8 cellular contexts compared by ENCODE assay signal in genomic region chr9:470795-471194, GRCh38. TPM values are rescaled to one million over a fixed set of nuclear protein-coding genes. Genes with fewer than 3 reads are reported as not detected.
DNase-seq lines count a peak whose midpoint lies in the region; ATAC-seq, FAIRE-seq and TF ChIP-seq lines count a peak whose summit lies in the region.

No MANE protein-coding gene starts in this region.

- H3K79me1 ChIP-seq in mesenchymal stem cell (replicated peaks; ENCODE audit: low read length, poor library complexity, severe bottlenecking): no peaks in the 10 kb centered on the region

- H2AFZ ChIP-seq in GM12878 (ENCODE audit: control insufficient read depth, low read depth, low read length): peak overlapping the region; percentile 99
- no peak overlapping the region for H2AFZ ChIP-seq in mesenchymal stem cell (ENCODE audit: low read depth, low read length)

- TF ChIP-seq RAD21 in GM12878 (IDR thresholded peaks at IDR 0.05; ENCODE audit: insufficient read depth, low read depth, low read length): no peak

- ATAC-seq in heart left ventricle (no peak), Right ventricle myocardium inferior (no peak), GM12878 (no peak)

- POLR2A ChIA-PET in GM12878 (lab: Charles Lee): interaction anchor here (1.4 to 1.9 kb wide), 2 partner anchors 16 to 33 kb away, joined by 4 to 6 read pairs; partner anchors contain the start of gene KANK1

- peaks cover 0 to 3% (median 0%) of the 10 kb centered on the region in 9 donors for H3K36me3 ChIP-seq in heart left ventricle
- H3K36me3 ChIP-seq in GM12878 (ENCODE audit: control insufficient read depth in 2 of 2, insufficient read depth in 2 of 2, low read length in 1 of 2): no peaks in the 10 kb centered on the region
- no peaks in the 10 kb centered on the region for H3K36me3 ChIP-seq in mesenchymal stem cell (ENCODE audit: control insufficient read depth in 1 of 2, insufficient read depth in 2 of 2, low read depth in 1 of 2, low read length in 2 of 2)
- no peaks in the 10 kb centered on the region for H3K36me3 ChIP-seq in urinary bladder (ENCODE audit: insufficient read depth)

- 18 to 29% (median 22%) methylated on average over 1 of the region's 1 CpG for WGBS in heart left ventricle, 4 donors
- WGBS in GM12878 (ENCODE audit: insufficient coverage, insufficient replicate concordance, low lambda C conversion rate, missing lambda C conversion rate): 100% methylated on average over 1 of the region's 1 CpG
- WGBS in mesenchymal stem cell: 100% methylated on average over 1 of the region's 1 CpG
- 78% methylated on average over 1 of the region's 1 CpG for WGBS in urinary bladder

- no peaks in the 10 kb centered on the region; the same call in 1 of the 2 replicates for H3K79me2 ChIP-seq in GM12878 (ENCODE audit: control insufficient read depth, insufficient read depth, low read length)

- intact Hi-C loops in heart left ventricle (cut with DNase I): loop anchor here in 3 of 10 donors (2.0 to 10.0 kb wide), 4 partner anchors 34 to 92 kb away; partner anchors contain the start of gene KANK1 (in 1 of the 3)
- intact Hi-C loops in Right ventricle myocardium inferior (cut with DNase I): loop anchor here (1.0 to 5.0 kb wide), 2 partner anchors 34 to 52 kb away; partner anchors contain the start of gene KANK1
- intact Hi-C loops in GM12878 (cut with micrococcal nuclease; ENCODE audit: unreplicated experiment): loop anchor here (10.0 kb wide), 1 partner anchor 534 kb away; no protein-coding TSS in a partner anchor

- H3K14ac ChIP-seq in mesenchymal stem cell (ENCODE audit: low read length in 2 of 2): no peak overlapping the region

- SMC1A ChIA-PET in GM12878 (lab: Charles Lee; ENCODE audit: uncharacterized antibody, unreplicated experiment): interaction anchor here (0.6 to 1.2 kb wide), 5 partner anchors 11 to 103 kb away, joined by 3 to 4 read pairs (median 3); no protein-coding TSS in a partner anchor

- peak overlapping the region; percentile 86 for H3K4me2 ChIP-seq in GM12878 (ENCODE audit: control insufficient read depth, insufficient read depth)
- peak overlapping the region; percentile 86 for H3K4me2 ChIP-seq in mesenchymal stem cell (ENCODE audit: low read length, poor library complexity, severe bottlenecking)

- RAD21 ChIA-PET in GM12878 (lab: Charles Lee; ENCODE audit: unreplicated experiment): interaction anchor here (1.1 kb wide), 1 partner anchor 539 kb away, joined by 3 read pairs; no protein-coding TSS in a partner anchor

- H3K4ac ChIP-seq in mesenchymal stem cell (ENCODE audit: low read depth in 1 of 2, low read length in 2 of 2): no peak overlapping the region

- H3K4me3 ChIP-seq in heart left ventricle (peak overlapping the region in 11 of 12 donors; percentile 43 to 76 (median 64)), GM12878 (peak overlapping the region; percentile 65), mesenchymal stem cell (ENCODE audit: insufficient read depth in 1 of 2, low read depth in 1 of 2, low read length in 2 of 2) (peak overlapping the region in 1 of 2 experiments; percentile 87), urinary bladder (ENCODE audit: low read depth, low read length) (peak overlapping the region; percentile 46)

- H2BK5ac ChIP-seq in mesenchymal stem cell (ENCODE audit: low read depth, low read length, poor library complexity, severe bottlenecking): no peak overlapping the region

- in situ Hi-C loops in GM12878 (cut with MboI): no loop called here

- peak overlapping the region; percentile 81 for H3K9ac ChIP-seq in GM12878 (ENCODE audit: control insufficient read depth, insufficient read depth, low read length)
- no peak overlapping the region for H3K9ac ChIP-seq in mesenchymal stem cell (ENCODE audit: low read length)

- H3K23ac ChIP-seq in mesenchymal stem cell (ENCODE audit: low read length in 2 of 2): no peak overlapping the region

- no peak overlapping the region for H2BK15ac ChIP-seq in mesenchymal stem cell (ENCODE audit: low read depth, poor library complexity, severe bottlenecking)

- no peak for TF ChIP-seq EP300 in GM12878 (IDR thresholded peaks at IDR 0.05; ENCODE audit: borderline replicate concordance in 1 of 2, control insufficient read depth in 1 of 2, low read depth in 2 of 2, low read length in 2 of 2)

- no peak overlapping the region for H2BK12ac ChIP-seq in mesenchymal stem cell (ENCODE audit: low read length in 2 of 2)

- TF ChIP-seq CTCF in heart left ventricle (IDR thresholded peaks at IDR 0.05) (no peak), GM12878 (IDR thresholded peaks at IDR 0.05 in 2 of 3, conservative IDR thresholded peaks at IDR 0.05 in 1 of 3; ENCODE audit: control insufficient read depth in 2 of 3, extremely low read depth in 1 of 3, insufficient read depth in 1 of 3, low read depth in 3 of 3, low read length in 3 of 3) (no peak)

- no peak overlapping the region for H4K91ac ChIP-seq in mesenchymal stem cell (ENCODE audit: low read length)

- H3K27me3 ChIP-seq in heart left ventricle (no peaks in the 10 kb centered on the region), GM12878 (replicated peaks in 1 of 2; ENCODE audit: control insufficient read depth in 2 of 2, insufficient read depth in 2 of 2, low read length in 1 of 2) (no peaks in the 10 kb centered on the region), mesenchymal stem cell (ENCODE audit: control insufficient read depth in 1 of 2, insufficient read depth in 1 of 2, low read length in 2 of 2) (no peaks in the 10 kb centered on the region)

- H3K9me3 ChIP-seq in heart left ventricle (no peaks in the 10 kb centered on the region), GM12878 (replicated peaks; ENCODE audit: control insufficient read depth, insufficient read depth, low read length) (no peaks in the 10 kb centered on the region), mesenchymal stem cell (ENCODE audit: control insufficient read depth, low read length) (no peaks in the 10 kb centered on the region)

- H3K4me1 ChIP-seq in heart left ventricle (peaks cover 0 to 30% (median 11%) of the 10 kb centered on the region in 12 donors), GM12878 (ENCODE audit: control insufficient read depth, insufficient read depth, low read length) (peaks cover 18% of the 10 kb centered on the region), mesenchymal stem cell (ENCODE audit: control insufficient read depth, insufficient read depth, low read depth, low read length) (peaks cover 8% of the 10 kb centered on the region), urinary bladder (ENCODE audit: insufficient read depth) (no peaks in the 10 kb centered on the region)

- no TSS peak for BruUV-seq in GM12878 (replicated peaks; lab: Mats Ljungman, UMichigan)

- H3K27ac ChIP-seq in heart left ventricle (peak overlapping the region in 5 of 12 donors; percentile 75 to 91 (median 87)), GM12878 (ENCODE audit: control insufficient read depth, insufficient read depth) (peak overlapping the region; percentile 57), mesenchymal stem cell (ENCODE audit: low read length, poor library complexity, severe bottlenecking) (no peak overlapping the region), urinary bladder (ENCODE audit: low read depth) (no peak overlapping the region)

- DNase-seq in heart left ventricle (no peak), Right ventricle myocardium inferior (ENCODE audit: missing footprints) (no peak), GM12878 (ENCODE audit: low read depth, low spot score) (no peak), mesenchymal stem cell (no peak), NCI-H2171 (lab: John Stamatoyannopoulos, UW) (no peak), hepatic stellate cell (ENCODE audit: low spot score) (no peak), T1000 (lab: John Stamatoyannopoulos, UW) (no peak)

- no peak for FAIRE-seq in GM12878 (lab: Jason Lieb, UNC)

- H4K8ac ChIP-seq in mesenchymal stem cell (ENCODE audit: low read length): peak overlapping the region; percentile 21

- no peak overlapping the region for H3K18ac ChIP-seq in mesenchymal stem cell (ENCODE audit: low read depth in 1 of 2, low read length in 2 of 2)

- H2AK5ac ChIP-seq in mesenchymal stem cell (ENCODE audit: low read length, severe bottlenecking): no peak overlapping the region

- no peak overlapping the region for H2BK120ac ChIP-seq in mesenchymal stem cell (ENCODE audit: low read depth, low read length)

- TF ChIP-seq POLR2A in heart left ventricle (IDR thresholded peaks at IDR 0.05) (no peak), GM12878 (IDR thresholded peaks at IDR 0.05; ENCODE audit: low read depth, low read length) (no peak)

- CTCF ChIA-PET in GM12878 (lab: Yijun Ruan, JAX): interaction anchor here (1.0 to 1.5 kb wide), 3 partner anchors 11 to 539 kb away, joined by 3 to 5 read pairs (median 3); partner anchors contain the start of gene KANK1

- no peaks in the 10 kb centered on the region for H4K20me1 ChIP-seq in GM12878 (ENCODE audit: control insufficient read depth, insufficient read depth)

TF ChIP-seq in GM12878, 131 proteins besides CTCF, POLR2A, EP300 and RAD21 (continues in another document):
- no peak for TF ChIP-seq GATAD2B (conservative IDR thresholded peaks at IDR 0.05; ENCODE audit: low read depth)
- TF ChIP-seq SIN3A (IDR thresholded peaks at IDR 0.05; ENCODE audit: low read depth, low read length): 0 out of 2 replicates have a peak, but pooled peaks have one; percentile 40
- TF ChIP-seq POLR2AphosphoS5 (IDR thresholded peaks at IDR 0.05; ENCODE audit: low read length): no peak

RNA-seq across cellular contexts. Expression of gene KANK1, which starts 33.7 kb away (rescaled TPM):
- total RNA-seq in heart left ventricle (100 to 1,000 TPM in 7 of 9 donors, 10 to 100 TPM in 2; 74.9 to 242 (median 121) TPM), Right ventricle myocardium inferior (153 TPM), GM12878 (2014; rRNA removed) (0.06 and 0.16 TPM in 2 replicates), GM12878 (2014; rRNA removed; fragmentation: Illumina TruSeq; extraction: Trizol) (0.04 and 0.60 TPM in 2 replicates), GM12878 (2021) (0.19 and 1.1 TPM in 2 replicates), urinary bladder (78.4 TPM)
- polyA plus RNA-seq in heart left ventricle (10 to 100 TPM; 53.6 to 92.0 TPM), GM12878 (2011; rRNA removed) (22.2 and 23.1 TPM in 2 replicates), GM12878 (2014; fragmentation: Illumina TruSeq; extraction: Trizol) (0.04 and 0.08 TPM in 2 replicates), GM12878 (2014; fragmentation: Nextera tagmentation; extraction: Ambion mirVana) (under 1 TPM in 1 of 2 experiments, not detected in 1; 0.37 TPM), GM12878 (2014; rRNA removed) (0.08 and 0.14 TPM in 2 replicates), GM12878 (2016; fragmentation: Nextera tagmentation; extraction: Ambion mirVana) (1 to 10 TPM in 1 of 2 experiments, under 1 TPM in 1; 0.20 to 2.1 TPM), urinary bladder (85.5 TPM)
- 9.9 and 12.3 TPM in 2 replicates for total RNA-seq in GM12878 (2013; cell fraction: nucleolus; rRNA removed)
- not detected for polyA plus RNA-seq in GM12878 (2011; ENCODE audit: low read depth)
- polyA plus RNA-seq in GM12878 (2011; cell fraction: cytosol; rRNA removed): 23.6 and 25.0 TPM in 2 replicates
- polyA plus RNA-seq in GM12878 (2011; cell fraction: nucleus; rRNA removed): 25.7 and 26.4 TPM in 2 replicates
- polyA plus RNA-seq in GM12878 (2012): 0.18 and 0.27 TPM in 2 replicates
- 36.9 and 39.5 TPM in 2 replicates for polyA minus RNA-seq in GM12878 (2011; rRNA and poly(A)+ RNA removed)
- 11.9 and 13.8 TPM in 2 replicates for polyA minus RNA-seq in GM12878 (2011; cell fraction: cytosol; rRNA and poly(A)+ RNA removed)
- polyA minus RNA-seq in GM12878 (2011; cell fraction: nucleus; rRNA and poly(A)+ RNA removed): 10.2 and 18.2 TPM in 2 replicates
- 18.3 TPM for polyA plus RNA-seq in mesenchymal stem cell (2013, experiment 1 of 2)
- 18.1 TPM for polyA plus RNA-seq in mesenchymal stem cell (2013, experiment 2 of 2)
